In the genomic region with DNA sequence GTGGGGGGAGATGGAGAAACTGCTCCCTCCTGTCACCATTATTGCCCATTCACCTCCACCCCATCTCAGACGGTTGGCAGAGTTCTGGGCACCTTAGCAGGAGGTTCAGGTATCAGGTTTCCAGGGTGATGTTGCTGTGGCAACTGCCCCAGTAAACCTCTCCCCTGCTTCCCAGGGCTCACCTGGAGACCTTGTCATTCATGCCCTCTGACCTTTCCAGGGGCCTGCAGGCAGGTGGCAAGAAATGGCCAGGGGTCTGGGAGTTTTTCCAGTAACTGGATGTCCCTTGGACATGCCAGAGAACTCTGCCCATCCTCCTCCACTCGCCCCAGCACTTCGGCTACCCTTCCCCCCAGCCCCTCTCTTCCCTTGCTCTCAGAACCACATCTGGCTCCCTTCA, we compare ENCODE assay signal across 19 cellular contexts. TPM values are rescaled to one million over a fixed set of nuclear protein-coding genes. Genes with fewer than 3 reads are reported as not detected.
"Had no signal": no experiment of that assay in that cellular context is flagged by ENCODE, and none has a peak within 500 bp of the region (broad histone marks: within the 10 kb centered on the region; RNA-seq: fewer than 3 reads in every experiment).

No MANE protein-coding gene starts in this region.

- H3K27me3 ChIP-seq: esophagus squamous epithelium, right atrium auricular region had no signal

- H3K4me3 ChIP-seq: esophagus squamous epithelium, right atrium auricular region, smooth muscle cell had no signal

- DNase-seq: activated CD4-positive, alpha-beta T cell treated with anti-CD3 and anti-CD28 coated beads, Interleukin-2, amount 10 ng/mL, durations not matched to agents 7 days and 5 days; activated CD4-positive, CD25-positive, alpha-beta regulatory T cell; activated naive CD8-positive, alpha-beta T cell treated with anti-CD3 and anti-CD28 coated beads, Interleukin-2, amount 10 ng/mL, durations not matched to agents 7 days and 5 days; activated T-cell treated with anti-CD3 and anti-CD28 coated beads for 4 hours; anterior cingulate cortex; effector CD8-positive, alpha-beta T cell; esophagus squamous epithelium; glutamatergic neuron; hypothalamus; left ventricle myocardium superior; nucleus accumbens; stimulated activated CD4-positive, alpha-beta T cell treated with anti-CD3 and anti-CD28 coated beads, Interleukin-4, amount 100 ng/mL, for 4 hours; stimulated activated CD8-positive, alpha-beta memory T cell treated with anti-CD3 and anti-CD28 coated beads, Interleukin-4, amount 100 ng/mL, for 48 hours; stimulated activated naive CD8-positive, alpha-beta T cell treated with anti-CD3 and anti-CD28 coated beads, Interleukin-15, Interleukin-2, amounts not matched to agents 100 U/mL and 50 U/mL, for 24 hours; trophoblast cell had no signal

- H3K9me3 Mint-ChIP-seq: activated CD4-positive, alpha-beta T cell treated with anti-CD3 and anti-CD28 coated beads, Interleukin-2, amount 10 ng/mL, durations not matched to agents 7 days and 5 days; activated naive CD8-positive, alpha-beta T cell treated with anti-CD3 and anti-CD28 coated beads, Interleukin-2, amount 10 ng/mL, durations not matched to agents 7 days and 5 days; memory B cell; natural killer cell treated with Interleukin-12 subunit alpha and Interleukin-12 subunit beta and Interleukin-15 and Interleukin-18, amount 100 ng/mL, for 72 hours had no signal

- H3K4me3 Mint-ChIP-seq: activated CD4-positive, alpha-beta T cell treated with anti-CD3 and anti-CD28 coated beads, Interleukin-2, amount 10 ng/mL, durations not matched to agents 7 days and 5 days; activated naive CD8-positive, alpha-beta T cell treated with anti-CD3 and anti-CD28 coated beads, Interleukin-2, amount 10 ng/mL, durations not matched to agents 7 days and 5 days; memory B cell; natural killer cell treated with Interleukin-12 subunit alpha and Interleukin-12 subunit beta and Interleukin-15 and Interleukin-18, amount 100 ng/mL, for 72 hours had no signal

- H3K27ac Mint-ChIP-seq: activated CD4-positive, alpha-beta T cell treated with anti-CD3 and anti-CD28 coated beads, Interleukin-2, amount 10 ng/mL, durations not matched to agents 7 days and 5 days; activated naive CD8-positive, alpha-beta T cell treated with anti-CD3 and anti-CD28 coated beads, Interleukin-2, amount 10 ng/mL, durations not matched to agents 7 days and 5 days; memory B cell had no signal

- H3K9me3 ChIP-seq: esophagus squamous epithelium, right atrium auricular region had no signal

- H3K27ac ChIP-seq: esophagus squamous epithelium had no signal

- ATAC-seq: left ventricle myocardium superior; natural killer cell treated with Interleukin-12 subunit alpha and Interleukin-12 subunit beta and Interleukin-15 and Interleukin-18, amount 100 ng/mL, for 72 hours; stimulated activated naive CD8-positive, alpha-beta T cell treated with anti-CD3 and anti-CD28 coated beads, Interleukin-15, Interleukin-2, amounts not matched to agents 100 U/mL and 50 U/mL, for 24 hours had no signal

- H3K27me3 Mint-ChIP-seq: activated CD4-positive, alpha-beta T cell treated with anti-CD3 and anti-CD28 coated beads, Interleukin-2, amount 10 ng/mL, durations not matched to agents 7 days and 5 days; activated naive CD8-positive, alpha-beta T cell treated with anti-CD3 and anti-CD28 coated beads, Interleukin-2, amount 10 ng/mL, durations not matched to agents 7 days and 5 days; memory B cell; natural killer cell treated with Interleukin-12 subunit alpha and Interleukin-12 subunit beta and Interleukin-15 and Interleukin-18, amount 100 ng/mL, for 72 hours had no signal

RNA-seq across cellular contexts. Expression of gene PCGF2, which starts 34.7 kb away (rescaled TPM):
- total RNA-seq: natural killer cell treated with Interleukin-12 subunit alpha and Interleukin-12 subunit beta and Interleukin-15 and Interleukin-18, amount 100 ng/mL, for 72 hours had no signal
